Comparison of ENCODE assay signal across 5 cellular contexts in the genomic region with DNA sequence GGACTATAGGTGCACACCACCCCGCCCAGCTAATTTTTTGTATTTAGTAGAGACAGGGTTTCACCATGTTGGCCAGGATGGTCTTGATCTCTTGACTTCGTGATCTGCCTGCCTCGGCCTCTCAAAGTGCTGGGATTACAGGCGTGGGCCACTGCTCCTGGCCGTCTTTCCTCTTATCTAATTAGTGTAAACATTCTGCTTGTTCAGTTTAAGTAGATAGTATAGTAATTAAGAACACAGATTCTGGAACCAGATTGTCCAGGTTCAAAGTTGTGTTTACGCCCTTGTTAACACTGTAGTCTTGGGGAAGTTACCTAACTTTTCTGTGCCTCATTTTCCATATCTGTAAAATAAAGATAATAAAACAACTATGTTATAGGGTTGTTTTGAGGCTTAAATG. TPM values are rescaled to one million over a fixed set of nuclear protein-coding genes. Genes with fewer than 3 reads are reported as not detected.
DNase-seq lines count a peak whose midpoint lies in the region; ATAC-seq, FAIRE-seq and TF ChIP-seq lines count a peak whose summit lies in the region.
"Not testable (repeated sequence)": the region's sequence is repeated elsewhere in the genome, so short reads cannot be mapped to it uniquely, and the experiment has no call there.

No MANE protein-coding gene starts in this region.

- not testable (repeated sequence) for H3K9me3 Mint-ChIP-seq in Caco-2 (ENCODE audit: unreplicated experiment); effector memory CD8-positive, alpha-beta T cell

- 0 out of 2 replicates have a peak overlapping the region, but pooled peaks have one; percentile 14 for H3K27ac ChIP-seq in VCaP
- H3K27ac ChIP-seq in small intestine (ENCODE audit: low read depth in 1 of 2, low read length in 1 of 2), result not testable (repeated sequence)

- H3K27ac Mint-ChIP-seq in Caco-2 (ENCODE audit: unreplicated experiment), result not testable (repeated sequence)
- H3K27ac Mint-ChIP-seq in effector memory CD8-positive, alpha-beta T cell, result peak overlapping the region; percentile 33 to 69

- H3K9me3 ChIP-seq in Caco-2; small intestine (ENCODE audit: control insufficient read depth, low read depth): not testable (repeated sequence)

- H3K4me3 Mint-ChIP-seq in Caco-2 (ENCODE audit: unreplicated experiment); effector memory CD8-positive, alpha-beta T cell: not testable (repeated sequence)

- not testable (repeated sequence) for H3K27me3 Mint-ChIP-seq in Caco-2 (ENCODE audit: insufficient read depth, unreplicated experiment); effector memory CD8-positive, alpha-beta T cell

- BruUV-seq in Caco-2 (replicated peaks; lab: Mats Ljungman, UMichigan), result not testable (repeated sequence)

- intact Hi-C loops in Caco-2 (cut with micrococcal nuclease; ENCODE audit: unreplicated experiment), result loop anchor here (2.0 to 5.0 kb wide), 2 partner anchors 14 to 69 kb away; no protein-coding TSS in a partner anchor
- intact Hi-C loops in left colon (cut with DNase I, micrococcal nuclease), result not testable (repeated sequence)

- WGBS in small intestine, 3 donors, result 29 to 74% (median 44%) methylated on average over 6 of the region's 6 CpGs

- not testable (repeated sequence) for TF ChIP-seq CTCF in Caco-2 (IDR thresholded peaks at IDR 0.05; ENCODE audit: insufficient read depth in 1 of 2, low read depth in 1 of 2, low read length in 1 of 2, severe bottlenecking in 1 of 2, unreplicated experiment in 1 of 2); VCaP (conservative IDR thresholded peaks at IDR 0.05)

- DNase-seq in Caco-2 (peak; percentile 13 to 37), left colon (peak in 1 of 2 donors; percentile 24), small intestine (peak; percentile 83)
- DNase-seq in effector memory CD8-positive, alpha-beta T cell, result not testable (repeated sequence)

- peaks cover 14% of the 10 kb centered on the region for H3K4me1 Mint-ChIP-seq in Caco-2 (ENCODE audit: low read depth, unreplicated experiment)
- H3K4me1 Mint-ChIP-seq in effector memory CD8-positive, alpha-beta T cell (ENCODE audit: low read depth in 2 of 2), result not testable (repeated sequence)

- H3K4me1 ChIP-seq in Caco-2; small intestine (ENCODE audit: control insufficient read depth in 2 of 2, insufficient read depth in 1 of 2, low read depth in 1 of 2, low read length in 1 of 2): not testable (repeated sequence)

- peaks cover 24% of the 10 kb centered on the region for H3K36me3 Mint-ChIP-seq in Caco-2 (ENCODE audit: insufficient read depth, unreplicated experiment)
- peaks cover 19% of the 10 kb centered on the region for H3K36me3 Mint-ChIP-seq in effector memory CD8-positive, alpha-beta T cell (ENCODE audit: insufficient read depth)

- CTCF ChIA-PET in Caco-2 (lab: Charles Lee), result interaction anchor here (0.7 kb wide), 1 partner anchor 280 kb away, joined by 4 read pairs; no protein-coding TSS in a partner anchor

- FAIRE-seq in small intestine (lab: Jason Lieb, UNC), result not testable (repeated sequence)

- H3K27me3 ChIP-seq in Caco-2 (replicated peaks; ENCODE audit: control insufficient read depth, insufficient read depth, low read length); small intestine (ENCODE audit: control insufficient read depth in 2 of 2, insufficient read depth in 2 of 2, low read length in 2 of 2): not testable (repeated sequence)

- H3K36me3 ChIP-seq in Caco-2 (ENCODE audit: control insufficient read depth, insufficient read depth, low read length); small intestine (ENCODE audit: control insufficient read depth in 2 of 2, insufficient read depth in 2 of 2, low read length in 2 of 2): not testable (repeated sequence)

- not testable (repeated sequence) for ATAC-seq in effector memory CD8-positive, alpha-beta T cell (replicated peaks)
- peak; percentile 95 for ATAC-seq in left colon

- not testable (repeated sequence) for H3K4me3 ChIP-seq in Caco-2 (ENCODE audit: low read depth, low read length); small intestine (ENCODE audit: low read depth in 1 of 2, low read length in 2 of 2)

- POLR2A ChIA-PET in Caco-2 (lab: Charles Lee), result interaction anchor here (0.6 kb wide), 1 partner anchor 21 kb away, joined by 3 read pairs; no protein-coding TSS in a partner anchor

RNA-seq across cellular contexts. Expression of a gene that starts 24.0 kb away (rescaled TPM):
- total RNA-seq in Caco-2 (2022), result 27.9 and 28.7 TPM in 2 replicates
- total RNA-seq in left colon, result 10 to 100 TPM; 27.8 to 35.9 TPM
- 10 to 100 TPM; 62.7 to 89.0 (median 71.3) TPM for polyA plus RNA-seq in small intestine

RNA-seq across cellular contexts. Expression of a gene that starts 55.4 kb away (rescaled TPM):
- total RNA-seq in Caco-2 (2022) (39.3 and 42.8 TPM in 2 replicates), left colon (100 to 1,000 TPM; 243 to 253 TPM)
- 100 to 1,000 TPM; 196 to 420 (median 292) TPM for polyA plus RNA-seq in small intestine
